In genomic region chr16:82402665-82403218, GRCh38 we compare ENCODE assay signal across 1 cellular context.
TF ChIP-seq lines count a peak whose summit lies in the region.

No MANE protein-coding gene starts in this region.

TF ChIP-seq in HepG2, 621 proteins besides CTCF, POLR2A, EP300 and RAD21 (continued from another document):
- TF ChIP-seq, protein P1, sequence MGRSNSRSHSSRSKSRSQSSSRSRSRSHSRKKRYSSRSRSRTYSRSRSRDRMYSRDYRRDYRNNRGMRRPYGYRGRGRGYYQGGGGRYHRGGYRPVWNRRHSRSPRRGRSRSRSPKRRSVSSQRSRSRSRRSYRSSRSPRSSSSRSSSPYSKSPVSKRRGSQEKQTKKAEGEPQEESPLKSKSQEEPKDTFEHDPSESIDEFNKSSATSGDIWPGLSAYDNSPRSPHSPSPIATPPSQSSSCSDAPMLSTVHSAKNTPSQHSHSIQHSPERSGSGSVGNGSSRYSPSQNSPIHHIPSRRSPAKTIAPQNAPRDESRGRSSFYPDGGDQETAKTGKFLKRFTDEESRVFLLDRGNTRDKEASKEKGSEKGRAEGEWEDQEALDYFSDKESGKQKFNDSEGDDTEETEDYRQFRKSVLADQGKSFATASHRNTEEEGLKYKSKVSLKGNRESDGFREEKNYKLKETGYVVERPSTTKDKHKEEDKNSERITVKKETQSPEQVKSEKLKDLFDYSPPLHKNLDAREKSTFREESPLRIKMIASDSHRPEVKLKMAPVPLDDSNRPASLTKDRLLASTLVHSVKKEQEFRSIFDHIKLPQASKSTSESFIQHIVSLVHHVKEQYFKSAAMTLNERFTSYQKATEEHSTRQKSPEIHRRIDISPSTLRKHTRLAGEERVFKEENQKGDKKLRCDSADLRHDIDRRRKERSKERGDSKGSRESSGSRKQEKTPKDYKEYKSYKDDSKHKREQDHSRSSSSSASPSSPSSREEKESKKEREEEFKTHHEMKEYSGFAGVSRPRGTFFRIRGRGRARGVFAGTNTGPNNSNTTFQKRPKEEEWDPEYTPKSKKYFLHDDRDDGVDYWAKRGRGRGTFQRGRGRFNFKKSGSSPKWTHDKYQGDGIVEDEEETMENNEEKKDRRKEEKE (IDR thresholded peaks at IDR 0.05), result no peak
- no peak for TF ChIP-seq GTF3A (CRISPR knock-in tag; conservative IDR thresholded peaks at IDR 0.05)
- peak; percentile 88; the same call in 1 of the 2 replicates for TF ChIP-seq IKZF1 (IDR thresholded peaks at IDR 0.05)
- TF ChIP-seq, protein P2, sequence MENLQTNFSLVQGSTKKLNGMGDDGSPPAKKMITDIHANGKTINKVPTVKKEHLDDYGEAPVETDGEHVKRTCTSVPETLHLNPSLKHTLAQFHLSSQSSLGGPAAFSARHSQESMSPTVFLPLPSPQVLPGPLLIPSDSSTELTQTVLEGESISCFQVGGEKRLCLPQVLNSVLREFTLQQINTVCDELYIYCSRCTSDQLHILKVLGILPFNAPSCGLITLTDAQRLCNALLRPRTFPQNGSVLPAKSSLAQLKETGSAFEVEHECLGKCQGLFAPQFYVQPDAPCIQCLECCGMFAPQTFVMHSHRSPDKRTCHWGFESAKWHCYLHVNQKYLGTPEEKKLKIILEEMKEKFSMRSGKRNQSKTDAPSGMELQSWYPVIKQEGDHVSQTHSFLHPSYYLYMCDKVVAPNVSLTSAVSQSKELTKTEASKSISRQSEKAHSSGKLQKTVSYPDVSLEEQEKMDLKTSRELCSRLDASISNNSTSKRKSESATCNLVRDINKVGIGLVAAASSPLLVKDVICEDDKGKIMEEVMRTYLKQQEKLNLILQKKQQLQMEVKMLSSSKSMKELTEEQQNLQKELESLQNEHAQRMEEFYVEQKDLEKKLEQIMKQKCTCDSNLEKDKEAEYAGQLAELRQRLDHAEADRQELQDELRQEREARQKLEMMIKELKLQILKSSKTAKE (CRISPR knock-in tag; IDR thresholded peaks at IDR 0.05; ENCODE audit: borderline replicate concordance), result no peak
- TF ChIP-seq GPN1 (CRISPR knock-in tag; IDR thresholded peaks at IDR 0.05; ENCODE audit: borderline replicate concordance), result no peak
- 0 out of 2 replicates have a peak, but pooled peaks have one; percentile 38 for TF ChIP-seq ARNT (IDR thresholded peaks at IDR 0.05)
- TF ChIP-seq MNT (IDR thresholded peaks at IDR 0.05), result peak; percentile 90
- TF ChIP-seq FOXP1 (IDR thresholded peaks at IDR 0.05), result 0 out of 2 replicates have a peak, but pooled peaks have one; percentile 52
- TF ChIP-seq FOXP1 (CRISPR knock-in tag; IDR thresholded peaks at IDR 0.05), result no peak
- TF ChIP-seq, protein P3, sequence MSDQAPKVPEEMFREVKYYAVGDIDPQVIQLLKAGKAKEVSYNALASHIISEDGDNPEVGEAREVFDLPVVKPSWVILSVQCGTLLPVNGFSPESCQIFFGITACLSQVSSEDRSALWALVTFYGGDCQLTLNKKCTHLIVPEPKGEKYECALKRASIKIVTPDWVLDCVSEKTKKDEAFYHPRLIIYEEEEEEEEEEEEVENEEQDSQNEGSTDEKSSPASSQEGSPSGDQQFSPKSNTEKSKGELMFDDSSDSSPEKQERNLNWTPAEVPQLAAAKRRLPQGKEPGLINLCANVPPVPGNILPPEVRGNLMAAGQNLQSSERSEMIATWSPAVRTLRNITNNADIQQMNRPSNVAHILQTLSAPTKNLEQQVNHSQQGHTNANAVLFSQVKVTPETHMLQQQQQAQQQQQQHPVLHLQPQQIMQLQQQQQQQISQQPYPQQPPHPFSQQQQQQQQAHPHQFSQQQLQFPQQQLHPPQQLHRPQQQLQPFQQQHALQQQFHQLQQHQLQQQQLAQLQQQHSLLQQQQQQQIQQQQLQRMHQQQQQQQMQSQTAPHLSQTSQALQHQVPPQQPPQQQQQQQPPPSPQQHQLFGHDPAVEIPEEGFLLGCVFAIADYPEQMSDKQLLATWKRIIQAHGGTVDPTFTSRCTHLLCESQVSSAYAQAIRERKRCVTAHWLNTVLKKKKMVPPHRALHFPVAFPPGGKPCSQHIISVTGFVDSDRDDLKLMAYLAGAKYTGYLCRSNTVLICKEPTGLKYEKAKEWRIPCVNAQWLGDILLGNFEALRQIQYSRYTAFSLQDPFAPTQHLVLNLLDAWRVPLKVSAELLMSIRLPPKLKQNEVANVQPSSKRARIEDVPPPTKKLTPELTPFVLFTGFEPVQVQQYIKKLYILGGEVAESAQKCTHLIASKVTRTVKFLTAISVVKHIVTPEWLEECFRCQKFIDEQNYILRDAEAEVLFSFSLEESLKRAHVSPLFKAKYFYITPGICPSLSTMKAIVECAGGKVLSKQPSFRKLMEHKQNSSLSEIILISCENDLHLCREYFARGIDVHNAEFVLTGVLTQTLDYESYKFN (CRISPR knock-in tag; conservative IDR thresholded peaks at IDR 0.05), result no peak
- TF ChIP-seq ZNF431 (CRISPR knock-in tag; IDR thresholded peaks at IDR 0.05; ENCODE audit: borderline replicate concordance, low read depth), result no peak
- peak; percentile 95; the same call in 1 of the 2 replicates for TF ChIP-seq NBN (conservative IDR thresholded peaks at IDR 0.05)
- peak; percentile 31; the same call in 1 of the 2 replicates for TF ChIP-seq ATF7 (IDR thresholded peaks at IDR 0.05)
- TF ChIP-seq ATF7 (CRISPR knock-in tag; IDR thresholded peaks at IDR 0.05), result no peak
